Comparison of ENCODE assay signal across 7 cellular contexts in the genomic region with DNA sequence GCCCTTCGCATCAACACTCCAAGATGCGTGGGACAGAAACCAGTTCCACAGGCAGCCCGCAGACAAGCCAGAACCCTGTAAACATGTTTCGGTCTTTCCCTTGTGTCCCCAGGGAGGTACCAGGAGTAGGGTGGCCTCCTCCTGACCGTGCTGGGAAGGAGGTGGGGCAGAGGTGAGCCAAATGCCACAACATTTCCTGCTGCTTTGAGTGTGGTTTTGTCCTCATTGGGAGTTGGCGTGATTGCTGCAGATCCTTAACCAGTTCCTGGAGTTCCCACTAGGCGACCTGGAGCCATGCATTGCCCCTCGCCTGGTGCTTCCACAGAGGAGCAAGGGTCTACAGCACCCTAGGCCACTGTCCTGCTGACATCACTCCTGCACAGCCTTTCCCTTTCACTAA. TPM values are rescaled to one million over a fixed set of nuclear protein-coding genes. Genes with fewer than 3 reads are reported as not detected.
"Had no signal": no experiment of that assay in that cellular context is flagged by ENCODE, and none has a peak within 500 bp of the region (broad histone marks: within the 10 kb centered on the region; RNA-seq: fewer than 3 reads in every experiment).

No MANE protein-coding gene starts in this region.

RNA-seq across cellular contexts. Expression of a gene that starts 13.7 kb away (rescaled TPM):
- total RNA-seq: cerebellum, dermis microvascular lymphatic vessel endothelial cell, fibroblast of lung, frontal cortex, glomerular endothelial cell, sigmoid colon, thoracic aorta had no signal
- polyA plus RNA-seq: fibroblast of lung had no signal
